ENCODE assay signal across 27 cellular contexts in genomic region chr20:53284141-53285055, GRCh38.
"Had no signal": no experiment of that assay in that cellular context is flagged by ENCODE, and none has a peak within 500 bp of the region (broad histone marks: within the 10 kb centered on the region; RNA-seq: fewer than 3 reads in every experiment).

No MANE protein-coding gene starts in this region.

- H3K36me3 ChIP-seq: esophagus squamous epithelium, left lung, lower lobe of right lung, right lobe of liver, uterus, WERI-Rb-1 had no signal

- H3K36me3 Mint-ChIP-seq: activated naive CD8-positive, alpha-beta T cell; naive thymus-derived CD8-positive, alpha-beta T cell had no signal

- H3K27ac ChIP-seq: epithelial cell of prostate, esophagus squamous epithelium, left lung, lower lobe of right lung, right lobe of liver, uterus, WERI-Rb-1 had no signal

- H3K27me3 ChIP-seq: esophagus squamous epithelium, left lung, right lobe of liver, uterus had no signal

- ATAC-seq: activated CD4-positive, CD25-positive, alpha-beta regulatory T cell treated with anti-CD3 and anti-CD28 coated beads, Interleukin-2, amount 50 U/mL, for 24 hours; left lung; lower lobe of right lung; naive thymus-derived CD8-positive, alpha-beta T cell; right lobe of liver had no signal

- H3K4me1 Mint-ChIP-seq: naive thymus-derived CD8-positive, alpha-beta T cell had no signal

- H3K27ac Mint-ChIP-seq: activated naive CD8-positive, alpha-beta T cell; naive thymus-derived CD8-positive, alpha-beta T cell had no signal

- H3K9me3 ChIP-seq: esophagus squamous epithelium, left lung, lower lobe of right lung, right lobe of liver, uterus had no signal

- H3K4me3 Mint-ChIP-seq: activated naive CD8-positive, alpha-beta T cell; naive thymus-derived CD8-positive, alpha-beta T cell had no signal

- H3K4me1 ChIP-seq: esophagus squamous epithelium, left lung, lower lobe of right lung, right lobe of liver, uterus had no signal

- H3K27me3 Mint-ChIP-seq: activated naive CD8-positive, alpha-beta T cell had no signal

- DNase-seq: activated CD4-positive, alpha-beta T cell treated with anti-CD3 and anti-CD28 coated beads for 48 hours; activated CD4-positive, alpha-beta T cell treated with anti-CD3 and anti-CD28 coated beads, Interleukin-2, amount 50 U/mL, for 48 hours; activated CD8-positive, alpha-beta memory T cell treated with anti-CD3 and anti-CD28 coated beads for 24 hours; activated effector memory CD4-positive, alpha-beta T cell treated with Interleukin-2 at 50 U/mL for 16 hours; activated naive CD4-positive, alpha-beta T cell treated with Interleukin-2 at 50 U/mL for 16 hours; anterior cingulate cortex; dermis blood vessel endothelial cell; effector CD4-positive, alpha-beta T cell; esophagus squamous epithelium; foreskin melanocyte; left lung; lower lobe of right lung; mesenchymal stem cell; naive thymus-derived CD8-positive, alpha-beta T cell; right lobe of liver; stimulated activated CD4-positive, alpha-beta T cell treated with anti-CD3 and anti-CD28 coated beads, Interleukin-2, amount 100 ng/mL, for 48 hours; stimulated activated naive CD4-positive, alpha-beta T cell treated with Interleukin-2 at 50 U/mL for 16 hours; T1000; trophoblast cell; uterus; WERI-Rb-1 had no signal

- H3K9me3 Mint-ChIP-seq: naive thymus-derived CD8-positive, alpha-beta T cell had no signal

- H3K4me3 ChIP-seq: esophagus squamous epithelium, left lung, lower lobe of right lung, right lobe of liver, uterus had no signal

- FAIRE-seq: colon, endometrium, islet of Langerhans had no signal
